In genomic region chr1:154837679-154838171, GRCh38 we compare ENCODE assay signal across 8 cellular contexts. TPM values are rescaled to one million over a fixed set of nuclear protein-coding genes. Genes with fewer than 3 reads are reported as not detected.
DNase-seq lines count a peak whose midpoint lies in the region; ATAC-seq and TF ChIP-seq lines count a peak whose summit lies in the region.

No MANE protein-coding gene starts in this region.

- no peaks in the 10 kb centered on the region for H3K9me3 ChIP-seq in gastrocnemius medialis
- no peaks in the 10 kb centered on the region for H3K9me3 ChIP-seq in PC-9 (ENCODE audit: insufficient read depth, low read depth)

- H3K79me2 ChIP-seq in PC-9 (ENCODE audit: low read depth) (no peaks in the 10 kb centered on the region), GM23338 (replicated peaks; ENCODE audit: insufficient read depth) (no peaks in the 10 kb centered on the region)

- H3K4me3 ChIP-seq in gastrocnemius medialis (no peak overlapping the region), PC-9 (no peak overlapping the region), GM23338 (no peak overlapping the region)

- H3F3A ChIP-seq in PC-9 (ENCODE audit: insufficient read depth, low read depth) = no peaks in the 10 kb centered on the region
- no peaks in the 10 kb centered on the region for H3F3A ChIP-seq in GM23338 (replicated peaks; ENCODE audit: low read depth)

- intact Hi-C loops in gastrocnemius medialis (cut with DNase I; ENCODE audit: low total_unique reads) (loop anchor here (1.0 kb wide), 2 partner anchors 24 to 28 kb away; no protein-coding TSS in a partner anchor), PC-9 (cut with micrococcal nuclease; ENCODE audit: unreplicated experiment) (no loop called here)
- intact Hi-C loops in activated T-helper 1 cell treated with anti-CD3 and anti-CD28 coated beads, Interleukin-12 subunit alpha, Interleukin-12 subunit beta, Interleukin-2, Interleukin-4 antibody, amounts not matched to agents 30 ng/mL and 10 ng/mL and 1 ng/mL, durations not matched to agents 14 hours and 24 hours and 36 hours (cut with micrococcal nuclease) = no loop called here

- ATAC-seq in HG02981 (IDR thresholded peaks at IDR 0.05; ENCODE audit: unreplicated experiment) = peak; percentile 56
- ATAC-seq in gastrocnemius medialis = peak; percentile 36 to 69
- no peak for ATAC-seq in GM23338

- H3K4me1 Mint-ChIP-seq in GM23338 = peaks cover 23% of the 10 kb centered on the region
- no peaks in the 10 kb centered on the region for H3K4me1 Mint-ChIP-seq in activated T-helper 1 cell treated with anti-CD3 and anti-CD28 coated beads, Interleukin-12 subunit alpha, Interleukin-12 subunit beta, Interleukin-2, Interleukin-4 antibody, amounts not matched to agents 30 ng/mL and 10 ng/mL and 1 ng/mL, durations not matched to agents 14 hours and 24 hours and 36 hours (ENCODE audit: low read depth)

- no peak overlapping the region for H2AFZ ChIP-seq in PC-9
- no peak overlapping the region for H2AFZ ChIP-seq in GM23338

- H3K36me3 Mint-ChIP-seq in GM23338 (ENCODE audit: low read depth) = no peaks in the 10 kb centered on the region
- no peaks in the 10 kb centered on the region for H3K36me3 Mint-ChIP-seq in activated T-helper 1 cell treated with anti-CD3 and anti-CD28 coated beads, Interleukin-12 subunit alpha, Interleukin-12 subunit beta, Interleukin-2, Interleukin-4 antibody, amounts not matched to agents 30 ng/mL and 10 ng/mL and 1 ng/mL, durations not matched to agents 14 hours and 24 hours and 36 hours (ENCODE audit: low read depth)

- H3K4me1 ChIP-seq in gastrocnemius medialis (peaks cover 49 to 56% of the 10 kb centered on the region in 2 donors), PC-9 (replicated peaks; ENCODE audit: insufficient read depth) (no peaks in the 10 kb centered on the region), GM23338 (ENCODE audit: insufficient read depth) (peaks cover 17% of the 10 kb centered on the region)

- H4K20me1 ChIP-seq in PC-9 (ENCODE audit: insufficient read depth) (no peaks in the 10 kb centered on the region), GM23338 (replicated peaks; ENCODE audit: insufficient read depth) (no peaks in the 10 kb centered on the region)

- H3K9me2 ChIP-seq in PC-9 (ENCODE audit: insufficient read depth) = no peaks in the 10 kb centered on the region
- H3K9me2 ChIP-seq in GM23338 (ENCODE audit: insufficient read depth) = no peaks in the 10 kb centered on the region

- DNase-seq in GM19240 (ENCODE audit: insufficient read length, low spot score) (peak; percentile 70), gastrocnemius medialis (peak; percentile 40 to 79), PC-9 (no peak), GM23338 (ENCODE audit: low spot score) (no peak), AG20443 (ENCODE audit: low spot score) (no peak)
- DNase-seq in activated T-helper 1 cell treated with anti-CD3 and anti-CD28 coated beads, Interleukin-12 subunit alpha, Interleukin-12 subunit beta, Interleukin-2, Interleukin-4 antibody, amounts not matched to agents 30 ng/mL and 10 ng/mL and 1 ng/mL, durations not matched to agents 14 hours and 24 hours and 36 hours (ENCODE audit: low spot score) = no peak

- TF ChIP-seq POLR2A in Raji (IDR thresholded peaks at IDR 0.05; ENCODE audit: insufficient read depth, low read depth, low read length) = 0 out of 2 replicates have a peak, but pooled peaks have one; percentile 22
- no peak for TF ChIP-seq POLR2A in gastrocnemius medialis (IDR thresholded peaks at IDR 0.05)

- no peak overlapping the region for H3K4me2 ChIP-seq in PC-9
- no peak overlapping the region for H3K4me2 ChIP-seq in GM23338

- no peaks in the 10 kb centered on the region for H3K9me3 Mint-ChIP-seq in GM23338
- H3K9me3 Mint-ChIP-seq in activated T-helper 1 cell treated with anti-CD3 and anti-CD28 coated beads, Interleukin-12 subunit alpha, Interleukin-12 subunit beta, Interleukin-2, Interleukin-4 antibody, amounts not matched to agents 30 ng/mL and 10 ng/mL and 1 ng/mL, durations not matched to agents 14 hours and 24 hours and 36 hours = no peaks in the 10 kb centered on the region

- TF ChIP-seq CTCF in gastrocnemius medialis (IDR thresholded peaks at IDR 0.05 in 4 of 5, conservative IDR thresholded peaks at IDR 0.05 in 1 of 5) (no peak), PC-9 (conservative IDR thresholded peaks at IDR 0.05) (no peak), GM23338 (conservative IDR thresholded peaks at IDR 0.05; ENCODE audit: low read depth in 2 of 2) (no peak)

- H3K27me3 ChIP-seq in gastrocnemius medialis = no peaks in the 10 kb centered on the region
- H3K27me3 ChIP-seq in PC-9 (ENCODE audit: insufficient read depth, low read depth) = peaks cover 71% of the 10 kb centered on the region
- H3K27me3 ChIP-seq in GM23338 (ENCODE audit: insufficient read depth) = no peaks in the 10 kb centered on the region

- POLR2A ChIA-PET in PC-9 (lab: Charles Lee; ENCODE audit: unreplicated experiment) = interaction anchor here (0.7 kb wide), 1 partner anchor 32 kb away, joined by 4 read pairs; no protein-coding TSS in a partner anchor

- H3K27me3 Mint-ChIP-seq in GM23338 (ENCODE audit: insufficient read depth, low read depth, poor library complexity) = peaks cover 16% of the 10 kb centered on the region
- peaks cover 11% of the 10 kb centered on the region for H3K27me3 Mint-ChIP-seq in activated T-helper 1 cell treated with anti-CD3 and anti-CD28 coated beads, Interleukin-12 subunit alpha, Interleukin-12 subunit beta, Interleukin-2, Interleukin-4 antibody, amounts not matched to agents 30 ng/mL and 10 ng/mL and 1 ng/mL, durations not matched to agents 14 hours and 24 hours and 36 hours (ENCODE audit: insufficient read depth)

- no TSS peak for BruUV-seq in PC-9 (replicated peaks; lab: Mats Ljungman, UMichigan)

- no peak overlapping the region for H3K4me3 Mint-ChIP-seq in GM23338
- no peak overlapping the region for H3K4me3 Mint-ChIP-seq in activated T-helper 1 cell treated with anti-CD3 and anti-CD28 coated beads, Interleukin-12 subunit alpha, Interleukin-12 subunit beta, Interleukin-2, Interleukin-4 antibody, amounts not matched to agents 30 ng/mL and 10 ng/mL and 1 ng/mL, durations not matched to agents 14 hours and 24 hours and 36 hours

- no peak overlapping the region for H3K27ac Mint-ChIP-seq in GM23338
- no peak overlapping the region for H3K27ac Mint-ChIP-seq in activated T-helper 1 cell treated with anti-CD3 and anti-CD28 coated beads, Interleukin-12 subunit alpha, Interleukin-12 subunit beta, Interleukin-2, Interleukin-4 antibody, amounts not matched to agents 30 ng/mL and 10 ng/mL and 1 ng/mL, durations not matched to agents 14 hours and 24 hours and 36 hours

- H3K36me3 ChIP-seq in gastrocnemius medialis (no peaks in the 10 kb centered on the region), PC-9 (ENCODE audit: low read depth) (no peaks in the 10 kb centered on the region), GM23338 (ENCODE audit: insufficient read depth) (no peaks in the 10 kb centered on the region)

- H3K27ac ChIP-seq in gastrocnemius medialis (peak overlapping the region; percentile 42 to 68 (median 64)), PC-9 (no peak overlapping the region), GM23338 (ENCODE audit: low read depth) (no peak overlapping the region)

- in situ Hi-C loops in gastrocnemius medialis (cut with MboI; ENCODE audit: low sequenced_read_pairs in 4 of 4) = no loop called here

- CTCF ChIA-PET in PC-9 (lab: Charles Lee) = no interaction called here

RNA-seq across cellular contexts. Expression of gene KCNN3, which starts 32.4 kb away (rescaled TPM):
- 10 to 100 TPM in 3 of 4 donors, 1 to 10 TPM in 1; 5.0 to 30.0 (median 20.8) TPM for total RNA-seq in gastrocnemius medialis
- 0.33 and 1.1 TPM in 2 replicates for total RNA-seq in PC-9 (2021)
- total RNA-seq in GM23338 (2014; rRNA removed; shearing (Covaris generic)) = 1.9 and 4.0 TPM in 2 replicates
- 3.0 and 3.1 TPM in 2 replicates for polyA plus RNA-seq in GM23338 (2016; fragmentation: Nextera tagmentation; extraction: Ambion mirVana)
- 0.34 and 0.36 TPM in 2 replicates for total RNA-seq in activated T-helper 1 cell treated with anti-CD3 and anti-CD28 coated beads, Interleukin-12 subunit alpha, Interleukin-12 subunit beta, Interleukin-2, Interleukin-4 antibody, amounts not matched to agents 30 ng/mL and 10 ng/mL and 1 ng/mL, durations not matched to agents 14 hours and 24 hours and 36 hours

Comparison
In these comparisons a context has a peak if more than half of its experiments do, and no peak if none do; other contexts are left out.
1. DNase-seq: peak in GM19240 (single experiment) and gastrocnemius medialis (2 of 2); none in PC-9 (0 of 2), GM23338 (single experiment), AG20443 (single experiment) and activated T-helper 1 cell treated with anti-CD3 and anti-CD28 coated beads, Interleukin-12 subunit alpha, Interleukin-12 subunit beta, Interleukin-2, Interleukin-4 antibody, amounts not matched to agents 30 ng/mL and 10 ng/mL and 1 ng/mL, durations not matched to agents 14 hours and 24 hours and 36 hours (single experiment).
2. H3K27ac ChIP-seq: peak in gastrocnemius medialis (4 of 4); none in PC-9 (single experiment) and GM23338 (single experiment).